In genomic region chr9:85600675-85601263, GRCh38 we compare ENCODE assay signal across 13 cellular contexts.
DNase-seq lines count a peak whose midpoint lies in the region; ATAC-seq and TF ChIP-seq lines count a peak whose summit lies in the region.
"Had no signal": no experiment of that assay in that cellular context is flagged by ENCODE, and none has a peak within 500 bp of the region (broad histone marks: within the 10 kb centered on the region; RNA-seq: fewer than 3 reads in every experiment).

No MANE protein-coding gene starts in this region.

- H3K4me2 ChIP-seq in GM23338 (no peak overlapping the region), smooth muscle cell (no peak overlapping the region)

- ATAC-seq in GM23338 (peak; percentile 96), GM21447 (IDR thresholded peaks at IDR 0.05; ENCODE audit: unreplicated experiment) (no peak)
- ATAC-seq in natural killer cell treated with Interleukin-12 subunit alpha and Interleukin-12 subunit beta and Interleukin-15 and Interleukin-18, amount 100 ng/mL, for 72 hours = peak; percentile 80 to 90
- ATAC-seq: GM12878 had no signal

- TF ChIP-seq CTCF in GM23338 (conservative IDR thresholded peaks at IDR 0.05; ENCODE audit: low read depth in 2 of 2) (no peak), foreskin fibroblast (IDR thresholded peaks at IDR 0.05; ENCODE audit: low read depth, low read length) (no peak), smooth muscle cell (IDR thresholded peaks at IDR 0.05; ENCODE audit: borderline replicate concordance, insufficient read depth, poor library complexity, severe bottlenecking) (no peak), tibial nerve (IDR thresholded peaks at IDR 0.05) (no peak)

- no peak for TF ChIP-seq POLR2A in tibial nerve (IDR thresholded peaks at IDR 0.05)

- peaks cover 22% of the 10 kb centered on the region for H3K4me1 Mint-ChIP-seq in GM23338
- peaks cover 40 to 51% of the 10 kb centered on the region in 2 donors for H3K4me1 Mint-ChIP-seq in natural killer cell treated with Interleukin-12 subunit alpha and Interleukin-12 subunit beta and Interleukin-15 and Interleukin-18, amount 100 ng/mL, for 72 hours (ENCODE audit: low read depth in 2 of 2)

- 0 out of 2 replicates have a peak, but pooled peaks cover 3% of the 10 kb centered on the region for H3K4me1 ChIP-seq in GM23338 (ENCODE audit: insufficient read depth)
- H3K4me1 ChIP-seq in smooth muscle cell (ENCODE audit: low read depth) = no peaks in the 10 kb centered on the region
- H3K4me1 ChIP-seq in tibial nerve = no peaks in the 10 kb centered on the region
- H3K4me1 ChIP-seq: adrenal gland had no signal

- H3K27me3 Mint-ChIP-seq in GM23338 (ENCODE audit: insufficient read depth, low read depth, poor library complexity) = no peaks in the 10 kb centered on the region
- H3K27me3 Mint-ChIP-seq in natural killer cell treated with Interleukin-12 subunit alpha and Interleukin-12 subunit beta and Interleukin-15 and Interleukin-18, amount 100 ng/mL, for 72 hours = no peaks in the 10 kb centered on the region

- peak; percentile 74 for DNase-seq in GM23338 (ENCODE audit: low spot score)
- peak; percentile 58 for DNase-seq in NCI-H69 (lab: John Stamatoyannopoulos, UW)
- peak; percentile 1 to 23 for DNase-seq in foreskin fibroblast
- peak; percentile 68 for DNase-seq in natural killer cell treated with Interleukin-12 subunit alpha and Interleukin-12 subunit beta and Interleukin-15 and Interleukin-18, amount 100 ng/mL, for 72 hours (ENCODE audit: low spot score)
- DNase-seq in smooth muscle cell (lab: John Stamatoyannopoulos, UW; ENCODE audit: unreplicated experiment) = no peak
- no peak for DNase-seq in tibial nerve (ENCODE audit: low spot score in 2 of 2)
- DNase-seq: activated CD4-positive, CD25-positive, alpha-beta regulatory T cell treated with anti-CD3 and anti-CD28 coated beads, Interleukin-2, amount 50 U/mL, for 72 hours; adrenal gland; effector CD8-positive, alpha-beta T cell; midbrain; NCI-H524 treated with DMSO at 0.1 percent for 48 hours had no signal

- H3K4me3 Mint-ChIP-seq in GM23338 = no peak overlapping the region
- peak overlapping the region; percentile 13 for H3K4me3 Mint-ChIP-seq in natural killer cell treated with Interleukin-12 subunit alpha and Interleukin-12 subunit beta and Interleukin-15 and Interleukin-18, amount 100 ng/mL, for 72 hours

- H3F3A ChIP-seq in GM23338 (replicated peaks; ENCODE audit: low read depth) (no peaks in the 10 kb centered on the region), smooth muscle cell (ENCODE audit: low read depth) (no peaks in the 10 kb centered on the region)

- TF ChIP-seq EP300 in tibial nerve (IDR thresholded peaks at IDR 0.05) = no peak

- no peak overlapping the region for H3K4me3 ChIP-seq in GM23338
- H3K4me3 ChIP-seq in foreskin fibroblast (ENCODE audit: low read depth in 1 of 2, low read length in 2 of 2) = no peak overlapping the region
- H3K4me3 ChIP-seq in smooth muscle cell = no peak overlapping the region
- no peak overlapping the region for H3K4me3 ChIP-seq in tibial nerve
- H3K4me3 ChIP-seq: adrenal gland, GM12878 had no signal

- H3K27me3 ChIP-seq in GM23338 (ENCODE audit: insufficient read depth) = no peaks in the 10 kb centered on the region
- no peaks in the 10 kb centered on the region for H3K27me3 ChIP-seq in smooth muscle cell (ENCODE audit: low read depth)
- no peaks in the 10 kb centered on the region for H3K27me3 ChIP-seq in tibial nerve
- H3K27me3 ChIP-seq: adrenal gland had no signal

- H3K9ac ChIP-seq in smooth muscle cell (ENCODE audit: low read depth) = no peak overlapping the region

- H3K27ac Mint-ChIP-seq in GM23338 = no peak overlapping the region; the same call in none of the 2 replicates
- H3K27ac Mint-ChIP-seq in natural killer cell treated with Interleukin-12 subunit alpha and Interleukin-12 subunit beta and Interleukin-15 and Interleukin-18, amount 100 ng/mL, for 72 hours = no peak overlapping the region

- no peaks in the 10 kb centered on the region; the same call in 1 of the 2 replicates for H3K9me2 ChIP-seq in GM23338 (ENCODE audit: insufficient read depth)

- H4K20me1 ChIP-seq in GM23338 (replicated peaks; ENCODE audit: insufficient read depth) (no peaks in the 10 kb centered on the region), smooth muscle cell (ENCODE audit: low read depth) (peaks cover 4% of the 10 kb centered on the region)

- H3K36me3 ChIP-seq in GM23338 (ENCODE audit: insufficient read depth) = no peaks in the 10 kb centered on the region
- no peaks in the 10 kb centered on the region for H3K36me3 ChIP-seq in smooth muscle cell (ENCODE audit: low read depth)
- H3K36me3 ChIP-seq in tibial nerve = peaks cover 0 to 24% (median 0%) of the 10 kb centered on the region in 3 donors
- H3K36me3 ChIP-seq: adrenal gland had no signal

- H3K79me2 ChIP-seq in GM23338 (replicated peaks; ENCODE audit: insufficient read depth) (no peaks in the 10 kb centered on the region; the same call in 1 of the 2 replicates), smooth muscle cell (ENCODE audit: low read depth) (no peaks in the 10 kb centered on the region)

- WGBS in smooth muscle cell (ENCODE audit: low lambda C conversion rate) = 69% methylated on average over 8 of the region's 8 CpGs
- WGBS in tibial nerve, 2 donors = 84 to 86% methylated on average over 5 to 8 of the region's 8 CpGs

- H3K27ac ChIP-seq in GM23338 (ENCODE audit: low read depth) (no peak overlapping the region), smooth muscle cell (ENCODE audit: low read depth) (no peak overlapping the region), tibial nerve (no peak overlapping the region)
- H3K27ac ChIP-seq: adrenal gland had no signal

- no peaks in the 10 kb centered on the region for H3K36me3 Mint-ChIP-seq in GM23338 (ENCODE audit: low read depth)
- peaks cover 9% of the 10 kb centered on the region for H3K36me3 Mint-ChIP-seq in natural killer cell treated with Interleukin-12 subunit alpha and Interleukin-12 subunit beta and Interleukin-15 and Interleukin-18, amount 100 ng/mL, for 72 hours

- no peaks in the 10 kb centered on the region for H3K9me3 ChIP-seq in smooth muscle cell (replicated peaks; ENCODE audit: low read depth)
- peaks cover 0 to 8% (median 0%) of the 10 kb centered on the region in 4 donors for H3K9me3 ChIP-seq in tibial nerve

- H3K9me3 Mint-ChIP-seq in GM23338 = no peaks in the 10 kb centered on the region
- H3K9me3 Mint-ChIP-seq in natural killer cell treated with Interleukin-12 subunit alpha and Interleukin-12 subunit beta and Interleukin-15 and Interleukin-18, amount 100 ng/mL, for 72 hours = no peaks in the 10 kb centered on the region

- H2AFZ ChIP-seq in GM23338 = no peak overlapping the region
- no peak overlapping the region for H2AFZ ChIP-seq in smooth muscle cell (ENCODE audit: low read depth)

TF ChIP-seq in GM23338, 12 proteins besides CTCF, POLR2A, EP300 and RAD21 (continues in another document):
- no peak for TF ChIP-seq REST (IDR thresholded peaks at IDR 0.05; ENCODE audit: unreplicated experiment)
- TF ChIP-seq EZH2phosphoT487 (IDR thresholded peaks at IDR 0.05; ENCODE audit: unreplicated experiment) = no peak
- TF ChIP-seq POLR2AphosphoS5 (IDR thresholded peaks at IDR 0.05; ENCODE audit: low read depth) = no peak
- TF ChIP-seq NANOG (IDR thresholded peaks at IDR 0.05; ENCODE audit: borderline replicate concordance) = no peak
- TF ChIP-seq CREB1 (CRISPR knock-in tag; IDR thresholded peaks at IDR 0.05; ENCODE audit: low read depth) = no peak

Comparison
In these comparisons a context has a peak if more than half of its experiments do, and no peak if none do; other contexts are left out.
1. DNase-seq: peak in GM23338 (single experiment), NCI-H69 (single experiment), foreskin fibroblast (2 of 2) and natural killer cell treated with Interleukin-12 subunit alpha and Interleukin-12 subunit beta and Interleukin-15 and Interleukin-18, amount 100 ng/mL, for 72 hours (single experiment); none in smooth muscle cell (single experiment) and tibial nerve (0 of 2).